ENCODE assay signal across 13 cellular contexts in the genomic region with DNA sequence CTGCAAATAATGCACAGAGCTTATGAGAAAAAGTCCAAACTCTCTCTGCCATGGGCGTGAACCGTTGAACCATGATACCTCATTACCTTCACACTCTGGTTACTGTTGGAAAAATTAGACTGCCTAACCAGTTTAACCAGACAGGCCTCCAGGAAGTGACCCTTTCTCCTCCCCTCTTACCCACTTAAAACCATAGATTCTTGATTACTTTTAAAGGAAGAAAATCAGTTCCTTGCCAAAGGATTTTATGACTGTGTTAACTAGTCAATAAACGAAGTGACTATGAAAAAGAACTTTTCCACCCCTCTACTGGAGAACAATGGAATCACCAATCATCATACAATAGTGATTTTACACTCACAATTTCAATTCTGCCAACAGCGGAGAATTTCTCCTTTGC.
DNase-seq lines count a peak whose midpoint lies in the region; ATAC-seq and TF ChIP-seq lines count a peak whose summit lies in the region.
"Had no signal": no experiment of that assay in that cellular context is flagged by ENCODE, and none has a peak within 500 bp of the region (broad histone marks: within the 10 kb centered on the region; RNA-seq: fewer than 3 reads in every experiment).

No MANE protein-coding gene starts in this region.

- peaks cover 12% of the 10 kb centered on the region for H3K4me1 Mint-ChIP-seq in T-helper 17 cell

- no peaks in the 10 kb centered on the region for H3K36me3 Mint-ChIP-seq in T-helper 17 cell (ENCODE audit: low read depth)

- no peaks in the 10 kb centered on the region for H3K27me3 Mint-ChIP-seq in T-helper 17 cell

- no peak overlapping the region for H3K27ac ChIP-seq in AG04450 (ENCODE audit: low read depth, low read length)

- H3K9me3 ChIP-seq in AG04450 (ENCODE audit: control insufficient read depth, insufficient read depth, low read length), result no peaks in the 10 kb centered on the region
- H3K9me3 ChIP-seq in T-helper 17 cell (ENCODE audit: control insufficient read depth, low read length, poor library complexity, severe bottlenecking), result no peaks in the 10 kb centered on the region

- CTCF ChIA-PET in AG04450 (lab: Charles Lee), result no interaction called here

- peak; percentile 28; the same call in 1 of the 2 replicates for TF ChIP-seq CTCF in AG04450 (IDR thresholded peaks at IDR 0.05; ENCODE audit: low read depth, low read length)
- peak; percentile 20 for TF ChIP-seq CTCF in GM12873 (IDR thresholded peaks at IDR 0.05; ENCODE audit: insufficient read depth, low read depth, low read length, missing control alignments)

- H3K27me3 ChIP-seq in AG04450 (ENCODE audit: control insufficient read depth, insufficient read depth, low read length), result no peaks in the 10 kb centered on the region

- H3K4me3 ChIP-seq in AG04450 (ENCODE audit: low read depth, low read length), result no peak overlapping the region

- peak overlapping the region; percentile 39 for H3K4me3 Mint-ChIP-seq in T-helper 17 cell

- POLR2A ChIA-PET in AG04450 (lab: Yijun Ruan, JAX), result no interaction called here

- ATAC-seq in T-helper 17 cell (no peak), GM21528 (IDR thresholded peaks at IDR 0.05; ENCODE audit: low FRiP score, unreplicated experiment) (no peak)

- H3K27ac Mint-ChIP-seq in T-helper 17 cell, result peak overlapping the region; percentile 69

- DNase-seq in AG04450 (ENCODE audit: low read depth, low spot score) (no peak), T-helper 17 cell (no peak), left kidney (ENCODE audit: low read depth, low spot score) (peak; percentile 41), midbrain (lab: John Stamatoyannopoulos, UW) (no peak), COLO829 (ENCODE audit: low spot score) (no peak)
- DNase-seq in activated naive CD4-positive, alpha-beta T cell treated with anti-CD3 and anti-CD28 coated beads, Interleukin-2, amount 50 U/mL, for 16 hours, result no peak
- DNase-seq: activated T-cell treated with anti-CD3 and anti-CD28 coated beads, Interleukin-2, amount 50 U/mL, for 1 hour; foreskin melanocyte; mesendoderm; NCI-H774; T1000 had no signal
